Comparison of ENCODE assay signal across 1 cellular context in the genomic region with DNA sequence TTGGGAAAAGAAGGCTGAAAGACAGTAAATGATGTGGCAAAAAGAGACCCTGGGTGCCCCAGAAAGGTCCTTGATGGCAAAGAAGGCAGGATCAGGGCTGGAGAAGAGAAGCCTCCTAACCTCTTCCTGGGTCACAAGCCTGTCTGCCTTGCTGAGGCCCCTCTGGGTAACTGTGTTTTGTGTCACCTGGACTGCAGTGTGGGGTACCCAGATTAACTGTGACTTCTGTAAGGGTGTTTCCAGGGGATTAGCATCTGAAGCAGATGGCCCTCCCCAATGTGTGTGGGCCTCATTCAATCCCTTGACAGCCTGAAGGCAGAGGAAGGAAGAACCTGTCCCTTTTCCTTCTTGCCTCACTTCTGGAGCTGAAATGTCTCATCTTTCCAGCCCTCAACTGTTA.
TF ChIP-seq lines count a peak whose summit lies in the region.

No MANE protein-coding gene starts in this region.

TF ChIP-seq in HepG2, 621 proteins besides CTCF, POLR2A, EP300 and RAD21:
- TF ChIP-seq, protein P1, sequence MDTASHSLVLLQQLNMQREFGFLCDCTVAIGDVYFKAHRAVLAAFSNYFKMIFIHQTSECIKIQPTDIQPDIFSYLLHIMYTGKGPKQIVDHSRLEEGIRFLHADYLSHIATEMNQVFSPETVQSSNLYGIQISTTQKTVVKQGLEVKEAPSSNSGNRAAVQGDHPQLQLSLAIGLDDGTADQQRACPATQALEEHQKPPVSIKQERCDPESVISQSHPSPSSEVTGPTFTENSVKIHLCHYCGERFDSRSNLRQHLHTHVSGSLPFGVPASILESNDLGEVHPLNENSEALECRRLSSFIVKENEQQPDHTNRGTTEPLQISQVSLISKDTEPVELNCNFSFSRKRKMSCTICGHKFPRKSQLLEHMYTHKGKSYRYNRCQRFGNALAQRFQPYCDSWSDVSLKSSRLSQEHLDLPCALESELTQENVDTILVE (CRISPR knock-in tag; IDR thresholded peaks at IDR 0.05): no peak
- TF ChIP-seq ZNF317 (CRISPR knock-in tag; IDR thresholded peaks at IDR 0.05) (no peak), RBAK (CRISPR knock-in tag; IDR thresholded peaks at IDR 0.05) (no peak)
